Comparison of ENCODE assay signal across 8 cellular contexts in genomic region chrX:111244238-111244750, GRCh38. TPM values are rescaled to one million over a fixed set of nuclear protein-coding genes. Genes with fewer than 3 reads are reported as not detected.
DNase-seq lines count a peak whose midpoint lies in the region; ATAC-seq and TF ChIP-seq lines count a peak whose summit lies in the region.

No MANE protein-coding gene starts in this region.

- peak; percentile 66 for TF ChIP-seq CTCF in MCF 10A (IDR thresholded peaks at IDR 0.05; ENCODE audit: unreplicated experiment)
- peak; percentile 80 for TF ChIP-seq CTCF in neural cell (IDR thresholded peaks at IDR 0.05; ENCODE audit: poor library complexity, severe bottlenecking)

- peaks cover 100% of the 10 kb centered on the region for H3K27me3 Mint-ChIP-seq in MCF 10A (ENCODE audit: insufficient read depth, unreplicated experiment)

- DNase-seq in EH (ENCODE audit: low read depth) (peak; percentile 3), M059J (ENCODE audit: low read depth) (peak; percentile 8), MCF 10A (ENCODE audit: unreplicated experiment) (peak; percentile 31)
- DNase-seq in stimulated activated CD4-positive, alpha-beta T cell treated with anti-CD3 and anti-CD28 coated beads, Interleukin-15, amount 100 ng/mL, for 24 hours: no peak
- no peak for DNase-seq in activated T-cell treated with anti-CD3 and anti-CD28 coated beads, Interleukin-2, amount 50 U/mL, for 1 hour
- no peak for DNase-seq in stimulated activated CD4-positive, alpha-beta T cell treated with anti-CD3 and anti-CD28 coated beads, Interleukin-2, amount 100 ng/mL, for 24 hours

- no peaks in the 10 kb centered on the region for H4K20me1 ChIP-seq in neural cell (ENCODE audit: insufficient read depth)

- intact Hi-C loops in MCF 10A (cut with micrococcal nuclease): loop anchor here (1.0 to 5.0 kb wide), 5 partner anchors 80 to 1082 kb away; no protein-coding TSS in a partner anchor

- no peaks in the 10 kb centered on the region for H3K9me3 ChIP-seq in neural cell (ENCODE audit: low read length)

- no peak overlapping the region for H3K27ac Mint-ChIP-seq in MCF 10A (ENCODE audit: low read depth, unreplicated experiment)

- BruUV-seq in MCF 10A (replicated peaks; lab: Mats Ljungman, UMichigan): no TSS peak

- ATAC-seq in GM21619 (IDR thresholded peaks at IDR 0.05; ENCODE audit: unreplicated experiment): no peak

- POLR2A ChIA-PET in MCF 10A (lab: Yijun Ruan, JAX): interaction anchor here (0.7 to 1.0 kb wide), 4 partner anchors 9 to 1025 kb away, joined by 3 to 4 read pairs (median 4); no protein-coding TSS in a partner anchor

- no peak overlapping the region for H3K27ac ChIP-seq in neural cell (ENCODE audit: low read length)

- H3K4me3 Mint-ChIP-seq in MCF 10A (ENCODE audit: unreplicated experiment): no peak overlapping the region

- CTCF ChIA-PET in MCF 10A (lab: Yijun Ruan, JAX): interaction anchor here (0.5 to 3.7 kb wide), 32 partner anchors 9 to 1111 kb away, joined by 3 to 31 read pairs (median 4); no protein-coding TSS in a partner anchor

- H3K79me2 ChIP-seq in neural cell (replicated peaks; ENCODE audit: insufficient read depth, low read length): no peaks in the 10 kb centered on the region

- no peak overlapping the region for H2AFZ ChIP-seq in neural cell (ENCODE audit: low read depth, low read length)

- H3K27me3 ChIP-seq in neural cell (ENCODE audit: insufficient read depth, low read depth, low read length): no peaks in the 10 kb centered on the region

- no peaks in the 10 kb centered on the region for H3K36me3 Mint-ChIP-seq in MCF 10A (ENCODE audit: insufficient read depth, unreplicated experiment)

- TF ChIP-seq EP300 in neural cell (conservative IDR thresholded peaks at IDR 0.05; ENCODE audit: poor library complexity, severe bottlenecking): no peak

- H3F3A ChIP-seq in neural cell (ENCODE audit: insufficient read depth, low read length, poor library complexity, severe bottlenecking): no peaks in the 10 kb centered on the region

- H3K4me3 ChIP-seq in neural cell (ENCODE audit: low read length): no peak overlapping the region

- no peak overlapping the region for H3K9ac ChIP-seq in neural cell (ENCODE audit: low read length)

- TF ChIP-seq RAD21 in neural cell (conservative IDR thresholded peaks at IDR 0.05): peak; percentile 87

- H3K9me3 Mint-ChIP-seq in MCF 10A (ENCODE audit: unreplicated experiment): no peaks in the 10 kb centered on the region

- no peaks in the 10 kb centered on the region for H3K9me2 ChIP-seq in neural cell (ENCODE audit: insufficient read depth, low read length)

- H3K4me2 ChIP-seq in neural cell (ENCODE audit: low read length): no peak overlapping the region

- no peaks in the 10 kb centered on the region for H3K36me3 ChIP-seq in neural cell (ENCODE audit: insufficient read depth, low read length)

- no peaks in the 10 kb centered on the region for H3K4me1 Mint-ChIP-seq in MCF 10A (ENCODE audit: insufficient read depth, unreplicated experiment)

TF ChIP-seq in neural cell, 6 proteins besides CTCF, POLR2A, EP300 and RAD21:
- TF ChIP-seq TAF1 (IDR thresholded peaks at IDR 0.05; ENCODE audit: low read depth): no peak
- TF ChIP-seq SMC3 (conservative IDR thresholded peaks at IDR 0.05; ENCODE audit: poor library complexity): peak; percentile 87

RNA-seq across cellular contexts. Expression of gene CAPN6, which starts 26.0 kb away (rescaled TPM):
- not detected in 2 replicates for total RNA-seq in M059J (2014; rRNA removed; shearing (Covaris generic))
- 0.37 TPM in 1 of 2 replicates, not detected in the other for total RNA-seq in MCF 10A (2022)
- polyA plus RNA-seq in neural cell: 0.22 and 0.46 TPM in 2 replicates
- polyA minus RNA-seq in neural cell: 0.69 and 1.2 TPM in 2 replicates

Comparison
In these comparisons a context has a peak if more than half of its experiments do, and no peak if none do; other contexts are left out.
1. DNase-seq: peak in EH (single experiment), M059J (single experiment) and MCF 10A (single experiment); none in stimulated activated CD4-positive, alpha-beta T cell treated with anti-CD3 and anti-CD28 coated beads, Interleukin-15, amount 100 ng/mL, for 24 hours (single experiment), activated T-cell treated with anti-CD3 and anti-CD28 coated beads, Interleukin-2, amount 50 U/mL, for 1 hour (single experiment) and stimulated activated CD4-positive, alpha-beta T cell treated with anti-CD3 and anti-CD28 coated beads, Interleukin-2, amount 100 ng/mL, for 24 hours (0 of 2).